ENCODE assay signal across 11 cellular contexts in genomic region chr3:100891033-100891432, GRCh38.
DNase-seq lines count a peak whose midpoint lies in the region; ATAC-seq, FAIRE-seq and TF ChIP-seq lines count a peak whose summit lies in the region.
"Had no signal": no experiment of that assay in that cellular context is flagged by ENCODE, and none has a peak within 500 bp of the region (broad histone marks: within the 10 kb centered on the region; RNA-seq: fewer than 3 reads in every experiment).

No MANE protein-coding gene starts in this region.

- no peak overlapping the region for H3K27ac Mint-ChIP-seq in activated CD4-positive, alpha-beta memory T cell treated with anti-CD3 and anti-CD28 coated beads, Interleukin-2, amount 10 ng/mL, durations not matched to agents 7 days and 5 days

- no peaks in the 10 kb centered on the region for H3K9me3 ChIP-seq in GM12878 (replicated peaks; ENCODE audit: control insufficient read depth, insufficient read depth, low read length)
- no peaks in the 10 kb centered on the region for H3K9me3 ChIP-seq in gastroesophageal sphincter

- peak; percentile 17 for DNase-seq in Daoy (ENCODE audit: low read depth)
- peak; percentile 74 for DNase-seq in LHCN-M2 (ENCODE audit: low read depth)
- no peak for DNase-seq in GM12878 (ENCODE audit: low read depth, low spot score)
- DNase-seq in kidney tubule cell (ENCODE audit: low spot score), result peak; percentile 52
- DNase-seq in activated CD4-positive, alpha-beta T cell treated with anti-CD3 and anti-CD28 coated beads, Interleukin-2, amount 50 U/mL, for 1 hour, result no peak
- DNase-seq in activated CD4-positive, alpha-beta memory T cell treated with anti-CD3 and anti-CD28 coated beads, Interleukin-2, amount 10 ng/mL, durations not matched to agents 7 days and 5 days, result no peak
- DNase-seq: activated CD4-positive, CD25-positive, alpha-beta regulatory T cell treated with anti-CD3 and anti-CD28 coated beads, Interleukin-2, amount 50 U/mL, for 72 hours; stimulated activated naive CD8-positive, alpha-beta T cell treated with anti-CD3 and anti-CD28 coated beads, Interleukin-15, Interleukin-2, amounts not matched to agents 100 U/mL and 50 U/mL, for 24 hours had no signal

- no peaks in the 10 kb centered on the region for H3K9me3 Mint-ChIP-seq in activated CD4-positive, alpha-beta memory T cell treated with anti-CD3 and anti-CD28 coated beads, Interleukin-2, amount 10 ng/mL, durations not matched to agents 7 days and 5 days

- no peak overlapping the region for H3K9ac ChIP-seq in GM12878 (ENCODE audit: control insufficient read depth, insufficient read depth, low read length)
- H3K9ac ChIP-seq: KMS-11 had no signal

- no peaks in the 10 kb centered on the region for H3K27me3 ChIP-seq in GM12878 (replicated peaks in 1 of 2; ENCODE audit: control insufficient read depth in 2 of 2, insufficient read depth in 2 of 2, low read length in 1 of 2)
- no peaks in the 10 kb centered on the region for H3K27me3 ChIP-seq in gastroesophageal sphincter

- H2AFZ ChIP-seq in GM12878 (ENCODE audit: control insufficient read depth, low read depth, low read length), result no peak overlapping the region

- TF ChIP-seq EP300 in GM12878 (IDR thresholded peaks at IDR 0.05; ENCODE audit: borderline replicate concordance in 1 of 2, control insufficient read depth in 1 of 2, low read depth in 2 of 2, low read length in 2 of 2) (no peak), gastroesophageal sphincter (IDR thresholded peaks at IDR 0.05) (no peak)

- SMC1A ChIA-PET in GM12878 (lab: Charles Lee; ENCODE audit: uncharacterized antibody, unreplicated experiment), result interaction anchor here (1.2 kb wide), 1 partner anchor 11 kb away, joined by 3 read pairs; no protein-coding TSS in a partner anchor

- H3K4me1 Mint-ChIP-seq in activated CD4-positive, alpha-beta memory T cell treated with anti-CD3 and anti-CD28 coated beads, Interleukin-2, amount 10 ng/mL, durations not matched to agents 7 days and 5 days, result no peaks in the 10 kb centered on the region

- no peaks in the 10 kb centered on the region for H3K79me2 ChIP-seq in GM12878 (ENCODE audit: control insufficient read depth, insufficient read depth, low read length)

- no peak for TF ChIP-seq POLR2A in GM12878 (IDR thresholded peaks at IDR 0.05; ENCODE audit: low read depth, low read length)
- no peak for TF ChIP-seq POLR2A in gastroesophageal sphincter (IDR thresholded peaks at IDR 0.05)

- in situ Hi-C loops in GM12878 (cut with MboI), result no loop called here

- no peaks in the 10 kb centered on the region for H3K4me1 ChIP-seq in GM12878 (ENCODE audit: control insufficient read depth, insufficient read depth, low read length)
- no peaks in the 10 kb centered on the region for H3K4me1 ChIP-seq in gastroesophageal sphincter

- CTCF ChIA-PET in GM12878 (lab: Yijun Ruan, JAX), result no interaction called here
- CTCF ChIA-PET in activated CD4-positive, alpha-beta memory T cell treated with anti-CD3 and anti-CD28 coated beads, Interleukin-2, amount 10 ng/mL, durations not matched to agents 7 days and 5 days (lab: Charles Lee), result no interaction called here

- no peak for FAIRE-seq in GM12878 (lab: Jason Lieb, UNC)

- WGBS in GM12878 (ENCODE audit: insufficient coverage, insufficient replicate concordance, low lambda C conversion rate, missing lambda C conversion rate), result 27% methylated on average over 2 of the region's 2 CpGs
- WGBS in gastroesophageal sphincter (ENCODE audit: low coverage in 1 of 2), 2 donors, result 86 to 93% methylated on average over 2 of the region's 2 CpGs

- no peaks in the 10 kb centered on the region for H3K36me3 Mint-ChIP-seq in activated CD4-positive, alpha-beta memory T cell treated with anti-CD3 and anti-CD28 coated beads, Interleukin-2, amount 10 ng/mL, durations not matched to agents 7 days and 5 days (ENCODE audit: low read depth)

- intact Hi-C loops in GM12878 (cut with micrococcal nuclease; ENCODE audit: unreplicated experiment), result loop anchor here (5.0 kb wide), 1 partner anchor 491 kb away; no protein-coding TSS in a partner anchor

- peaks cover 6% of the 10 kb centered on the region for H3K27me3 Mint-ChIP-seq in activated CD4-positive, alpha-beta memory T cell treated with anti-CD3 and anti-CD28 coated beads, Interleukin-2, amount 10 ng/mL, durations not matched to agents 7 days and 5 days

- RAD21 ChIA-PET in GM12878 (lab: Charles Lee; ENCODE audit: unreplicated experiment), result no interaction called here

- no peaks in the 10 kb centered on the region for H3K36me3 ChIP-seq in GM12878 (ENCODE audit: control insufficient read depth in 2 of 2, insufficient read depth in 2 of 2, low read length in 1 of 2)
- no peaks in the 10 kb centered on the region for H3K36me3 ChIP-seq in gastroesophageal sphincter

- H3K4me2 ChIP-seq in GM12878 (ENCODE audit: control insufficient read depth, insufficient read depth), result no peak overlapping the region
- H3K4me2 ChIP-seq: KMS-11 had no signal

- no TSS peak for BruUV-seq in GM12878 (replicated peaks; lab: Mats Ljungman, UMichigan)

- ATAC-seq in GM12878 (peak; percentile 63), GM21737 (IDR thresholded peaks at IDR 0.05; ENCODE audit: unreplicated experiment) (no peak), gastroesophageal sphincter (no peak)
- ATAC-seq: stimulated activated naive CD8-positive, alpha-beta T cell treated with anti-CD3 and anti-CD28 coated beads, Interleukin-15, Interleukin-2, amounts not matched to agents 100 U/mL and 50 U/mL, for 24 hours had no signal

- H4K20me1 ChIP-seq in GM12878 (ENCODE audit: control insufficient read depth, insufficient read depth), result no peaks in the 10 kb centered on the region

- TF ChIP-seq CTCF in GM12878 (IDR thresholded peaks at IDR 0.05 in 2 of 3, conservative IDR thresholded peaks at IDR 0.05 in 1 of 3; ENCODE audit: control insufficient read depth in 2 of 3, extremely low read depth in 1 of 3, insufficient read depth in 1 of 3, low read depth in 3 of 3, low read length in 3 of 3) (no peak; a peak in 1 of 6 replicates), gastroesophageal sphincter (IDR thresholded peaks at IDR 0.05) (no peak)

- no peak overlapping the region for H3K27ac ChIP-seq in GM12878 (ENCODE audit: control insufficient read depth, insufficient read depth)
- H3K27ac ChIP-seq in gastroesophageal sphincter, result no peak overlapping the region
- H3K27ac ChIP-seq: KMS-11 had no signal

- no peak overlapping the region for H3K4me3 Mint-ChIP-seq in activated CD4-positive, alpha-beta memory T cell treated with anti-CD3 and anti-CD28 coated beads, Interleukin-2, amount 10 ng/mL, durations not matched to agents 7 days and 5 days

- TF ChIP-seq RAD21 in GM12878 (IDR thresholded peaks at IDR 0.05; ENCODE audit: insufficient read depth, low read depth, low read length), result peak; percentile 17; the same call in 1 of the 2 replicates

- POLR2A ChIA-PET in GM12878 (lab: Charles Lee), result no interaction called here
- POLR2A ChIA-PET in activated CD4-positive, alpha-beta memory T cell treated with anti-CD3 and anti-CD28 coated beads, Interleukin-2, amount 10 ng/mL, durations not matched to agents 7 days and 5 days (lab: Charles Lee), result no interaction called here

- H3K4me3 ChIP-seq in GM12878, result no peak overlapping the region
- no peak overlapping the region for H3K4me3 ChIP-seq in gastroesophageal sphincter

TF ChIP-seq in GM12878, 131 proteins besides CTCF, POLR2A, EP300 and RAD21:
- no peak for TF ChIP-seq STAT1 (conservative IDR thresholded peaks at IDR 0.05)
- TF ChIP-seq POLR2AphosphoS5 (IDR thresholded peaks at IDR 0.05; ENCODE audit: low read length), result no peak
- no peak for TF ChIP-seq ATF7 (IDR thresholded peaks at IDR 0.05; ENCODE audit: low read depth)
- TF ChIP-seq LARP7 (IDR thresholded peaks at IDR 0.05), result no peak
- no peak for TF ChIP-seq TARDBP (IDR thresholded peaks at IDR 0.05; ENCODE audit: borderline replicate concordance)

Comparison
In these comparisons a context has a peak if more than half of its experiments do, and no peak if none do; other contexts are left out.
1. DNase-seq: peak in Daoy (single experiment), LHCN-M2 (single experiment) and kidney tubule cell (single experiment); none in GM12878 (single experiment), activated CD4-positive, alpha-beta T cell treated with anti-CD3 and anti-CD28 coated beads, Interleukin-2, amount 50 U/mL, for 1 hour (single experiment) and activated CD4-positive, alpha-beta memory T cell treated with anti-CD3 and anti-CD28 coated beads, Interleukin-2, amount 10 ng/mL, durations not matched to agents 7 days and 5 days (single experiment).